In the genomic region with DNA sequence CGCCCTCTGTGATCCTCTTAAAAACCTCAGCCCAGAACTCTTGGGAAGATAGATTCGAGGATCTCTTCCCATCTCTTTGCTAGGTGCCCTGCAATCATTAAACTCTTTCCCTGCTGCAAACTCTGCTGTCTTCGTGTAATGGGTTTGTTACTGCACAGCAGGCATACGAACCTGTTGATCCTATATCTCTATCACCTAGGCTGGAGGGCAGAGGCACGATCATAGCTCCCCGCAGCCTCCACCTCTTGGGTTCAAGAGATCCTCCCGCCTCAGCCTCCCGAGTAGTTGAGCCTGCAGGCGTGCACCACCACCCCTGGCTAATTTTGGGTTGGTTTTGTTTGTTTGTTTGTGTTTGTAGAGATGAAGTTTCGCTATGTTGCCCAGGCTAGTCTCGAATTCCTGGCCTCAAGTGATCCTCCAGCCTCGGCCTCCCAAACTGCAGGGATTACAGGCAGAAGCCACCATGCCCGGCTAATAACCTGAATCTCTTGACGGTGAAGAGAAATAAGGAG, we compare ENCODE assay signal across 8 cellular contexts. TPM values are rescaled to one million over a fixed set of nuclear protein-coding genes. Genes with fewer than 3 reads are reported as not detected.
DNase-seq lines count a peak whose midpoint lies in the region; ATAC-seq and TF ChIP-seq lines count a peak whose summit lies in the region.

No MANE protein-coding gene starts in this region.

- no peak for ATAC-seq in left lobe of liver

- no peaks in the 10 kb centered on the region; the same call in 1 of the 2 replicates for H3K36me3 ChIP-seq in SK-N-MC (ENCODE audit: insufficient read depth, low read length)

- peak overlapping the region; percentile 83 for H3K9ac ChIP-seq in SK-N-MC (ENCODE audit: insufficient read length)

- no peak for TF ChIP-seq CTCF in GM12864 (IDR thresholded peaks at IDR 0.05; ENCODE audit: low read depth, low read length, missing control alignments)
- TF ChIP-seq CTCF in fibroblast of mammary gland (conservative IDR thresholded peaks at IDR 0.05; ENCODE audit: control insufficient read depth, insufficient read depth, low read depth, low read length): no peak
- TF ChIP-seq CTCF in retinal pigment epithelial cell (conservative IDR thresholded peaks at IDR 0.05; ENCODE audit: low read depth, low read length): no peak

- DNase-seq in GM12864 (ENCODE audit: low read depth) (no peak), SK-N-MC (ENCODE audit: low read depth, low spot score) (no peak), fibroblast of mammary gland (ENCODE audit: low read depth) (no peak), retinal pigment epithelial cell (ENCODE audit: low read depth) (no peak), NCI-H1417 treated with DMSO at 0.1 percent for 48 hours (lab: John Stamatoyannopoulos, UW) (no peak), H4 (ENCODE audit: low spot score) (no peak), left lobe of liver (ENCODE audit: low spot score) (no peak)
- DNase-seq in activated effector memory CD4-positive, alpha-beta T cell treated with anti-CD3 and anti-CD28 coated beads, Interleukin-2, amount 50 U/mL, for 16 hours: no peak

- H3K27ac ChIP-seq in SK-N-MC: no peak overlapping the region

- H3K4me3 ChIP-seq in GM12864 (ENCODE audit: low read depth, low read length) (peak overlapping the region; percentile 78), SK-N-MC (peak overlapping the region; percentile 90), fibroblast of mammary gland (ENCODE audit: control insufficient read depth, low read depth, low read length) (peak overlapping the region; percentile 82), retinal pigment epithelial cell (ENCODE audit: low read length) (peak overlapping the region; percentile 86)

- H3K9me3 ChIP-seq in SK-N-MC (ENCODE audit: low read depth, low read length): no peaks in the 10 kb centered on the region

RNA-seq across cellular contexts. Expression of gene BBS5, which starts 0.5 kb away (rescaled TPM):
- total RNA-seq in H4 (2014; rRNA removed; shearing (Covaris generic)): 1.9 and 2.3 TPM in 2 replicates
- 1.8 TPM for total RNA-seq in left lobe of liver

RNA-seq across cellular contexts. Expression of gene KLHL41, which starts 30.7 kb away (rescaled TPM):
- 0.23 TPM in 1 of 2 replicates, not detected in the other for total RNA-seq in H4 (2014; rRNA removed; shearing (Covaris generic))
- 0.18 TPM for total RNA-seq in left lobe of liver
